ENCODE assay signal across 10 cellular contexts in genomic region chr18:51149605-51150429, GRCh38. TPM values are rescaled to one million over a fixed set of nuclear protein-coding genes. Genes with fewer than 3 reads are reported as not detected.
A peak's percentile ranks its signal among the peaks of the same experiment; 100 is the strongest.
DNase-seq lines count a peak whose midpoint lies in the region; ATAC-seq and TF ChIP-seq lines count a peak whose summit lies in the region.
"Had no signal": no experiment of that assay in that cellular context is flagged by ENCODE, and none has a peak within 500 bp of the region (broad histone marks: within the 10 kb centered on the region; RNA-seq: fewer than 3 reads in every experiment).

No MANE protein-coding gene starts in this region.

- H3K4me1 ChIP-seq in foreskin keratinocyte, result no peaks in the 10 kb centered on the region
- no peaks in the 10 kb centered on the region for H3K4me1 ChIP-seq in ascending aorta

- DNase-seq in stimulated activated CD4-positive, alpha-beta T cell treated with anti-CD3 and anti-CD28 coated beads, Interleukin-12 subunit alpha, Interleukin-12 subunit beta, amount 100 ng/mL, for 4 hours, result peak; percentile 9
- no peak for DNase-seq in stimulated activated CD4-positive, alpha-beta T cell treated with anti-CD3 and anti-CD28 coated beads, Interleukin-2, amount 100 ng/mL, for 48 hours
- no peak for DNase-seq in T-helper 2 cell treated with Interferon-gamma antibody and Interleukin-4, amounts not matched to agents 5 μg/mL and 100 μg/mL, for 36 hours (ENCODE audit: low spot score)
- DNase-seq in foreskin keratinocyte (peak; percentile 49 to 77), type B pancreatic cell (ENCODE audit: extremely low spot score, unreplicated experiment) (no peak), GM10266 (ENCODE audit: extremely low spot score) (no peak), SHP77 (lab: John Stamatoyannopoulos, UW) (no peak), ascending aorta (ENCODE audit: low spot score in 2 of 2) (no peak)
- DNase-seq: NCI-H1092 treated with DMSO at 0.1 percent for 48 hours had no signal

- H3K27me3 ChIP-seq in foreskin keratinocyte, result no peaks in the 10 kb centered on the region
- no peaks in the 10 kb centered on the region for H3K27me3 ChIP-seq in ascending aorta

- no peaks in the 10 kb centered on the region for H3K27me3 Mint-ChIP-seq in T-helper 2 cell treated with Interferon-gamma antibody and Interleukin-4, amounts not matched to agents 5 μg/mL and 100 μg/mL, for 36 hours (ENCODE audit: low read depth)
- no peaks in the 10 kb centered on the region for H3K27me3 Mint-ChIP-seq in type B pancreatic cell

- H3K27ac ChIP-seq in foreskin keratinocyte (no peak overlapping the region), ascending aorta (no peak overlapping the region)
- H3K27ac ChIP-seq: RWPE1 had no signal

- peaks cover 42% of the 10 kb centered on the region for H3K4me1 Mint-ChIP-seq in T-helper 2 cell treated with Interferon-gamma antibody and Interleukin-4, amounts not matched to agents 5 μg/mL and 100 μg/mL, for 36 hours (ENCODE audit: low read depth)
- peaks cover 5% of the 10 kb centered on the region for H3K4me1 Mint-ChIP-seq in type B pancreatic cell (ENCODE audit: unreplicated experiment)

- H3K36me3 ChIP-seq in ascending aorta, result no peaks in the 10 kb centered on the region

- intact Hi-C loops in ascending aorta (cut with DNase I), result no loop called here

- TF ChIP-seq CTCF in foreskin keratinocyte (conservative IDR thresholded peaks at IDR 0.05), result no peak
- no peak for TF ChIP-seq CTCF in type B pancreatic cell (conservative IDR thresholded peaks at IDR 0.05)
- no peak for TF ChIP-seq CTCF in GM10266 (IDR thresholded peaks at IDR 0.05; ENCODE audit: control insufficient read depth, insufficient read depth, low read depth, missing control alignments)
- TF ChIP-seq CTCF in ascending aorta (IDR thresholded peaks at IDR 0.05), result no peak

- peak overlapping the region; percentile 3 for H3K4me3 Mint-ChIP-seq in T-helper 2 cell treated with Interferon-gamma antibody and Interleukin-4, amounts not matched to agents 5 μg/mL and 100 μg/mL, for 36 hours
- H3K4me3 Mint-ChIP-seq in type B pancreatic cell, result peak overlapping the region; percentile 26

- H3K4me3 ChIP-seq in ascending aorta, result no peak overlapping the region

- H3K27ac Mint-ChIP-seq in T-helper 2 cell treated with Interferon-gamma antibody and Interleukin-4, amounts not matched to agents 5 μg/mL and 100 μg/mL, for 36 hours, result peak overlapping the region; percentile 56
- H3K27ac Mint-ChIP-seq in type B pancreatic cell, result peak overlapping the region; percentile 67

- H3K36me3 Mint-ChIP-seq in T-helper 2 cell treated with Interferon-gamma antibody and Interleukin-4, amounts not matched to agents 5 μg/mL and 100 μg/mL, for 36 hours (ENCODE audit: low read depth), result no peaks in the 10 kb centered on the region
- no peaks in the 10 kb centered on the region for H3K36me3 Mint-ChIP-seq in type B pancreatic cell

- ATAC-seq in foreskin keratinocyte, result peak; percentile 99

- H3K9me3 Mint-ChIP-seq in T-helper 2 cell treated with Interferon-gamma antibody and Interleukin-4, amounts not matched to agents 5 μg/mL and 100 μg/mL, for 36 hours, result no peaks in the 10 kb centered on the region
- H3K9me3 Mint-ChIP-seq in type B pancreatic cell, result peaks cover 5% of the 10 kb centered on the region

- no peaks in the 10 kb centered on the region for H3K9me3 ChIP-seq in ascending aorta

RNA-seq across cellular contexts. Expression of gene MEX3C, which starts 47.7 kb away (rescaled TPM):
- total RNA-seq in foreskin keratinocyte (57.0 and 66.5 TPM in 2 replicates), type B pancreatic cell (ENCODE audit: low replicate concordance) (57.2 and 69.5 TPM in 2 replicates), ascending aorta (97.7 TPM)
- polyA plus RNA-seq in foreskin keratinocyte, result 20.1 and 21.7 TPM in 2 replicates

Comparison
In these comparisons a context has a peak if more than half of its experiments do, and no peak if none do; other contexts are left out.
1. DNase-seq: peak in stimulated activated CD4-positive, alpha-beta T cell treated with anti-CD3 and anti-CD28 coated beads, Interleukin-12 subunit alpha, Interleukin-12 subunit beta, amount 100 ng/mL, for 4 hours (single experiment) and foreskin keratinocyte (2 of 2); none in stimulated activated CD4-positive, alpha-beta T cell treated with anti-CD3 and anti-CD28 coated beads, Interleukin-2, amount 100 ng/mL, for 48 hours (0 of 2), T-helper 2 cell treated with Interferon-gamma antibody and Interleukin-4, amounts not matched to agents 5 μg/mL and 100 μg/mL, for 36 hours (single experiment), type B pancreatic cell (single experiment), GM10266 (single experiment), SHP77 (0 of 2) and ascending aorta (0 of 2).